ENCODE assay signal across 10 cellular contexts in genomic region chr6:119533603-119534279, GRCh38.
A peak's percentile ranks its signal among the peaks of the same experiment; 100 is the strongest.
DNase-seq lines count a peak whose midpoint lies in the region; ATAC-seq and TF ChIP-seq lines count a peak whose summit lies in the region.
"Had no signal": no experiment of that assay in that cellular context is flagged by ENCODE, and none has a peak within 500 bp of the region (broad histone marks: within the 10 kb centered on the region; RNA-seq: fewer than 3 reads in every experiment).

No MANE protein-coding gene starts in this region.

- WGBS in tibial nerve, 2 donors: 39 to 55% methylated on average over 5 of the region's 5 CpGs

- TF ChIP-seq POLR2A in tibial nerve (IDR thresholded peaks at IDR 0.05): no peak

- TF ChIP-seq EP300 in tibial nerve (IDR thresholded peaks at IDR 0.05): no peak

- peak overlapping the region in 1 of 4 donors; percentile 5 for H3K27ac ChIP-seq in tibial nerve
- H3K27ac ChIP-seq: heart left ventricle had no signal

- peaks cover 0 to 12% (median 1%) of the 10 kb centered on the region in 4 donors for H3K4me1 ChIP-seq in tibial nerve

- peak; percentile 6 for DNase-seq in activated CD4-positive, alpha-beta T cell treated with anti-CD3 and anti-CD28 coated beads for 36 hours
- DNase-seq in activated CD4-positive, alpha-beta T cell treated with anti-CD3 and anti-CD28 coated beads for 1 hour: no peak
- DNase-seq in activated B cell treated with CpG ODN at 0.5 μM for 24 hours (no peak), skeletal muscle cell (ENCODE audit: low read depth) (peak; percentile 38), tibial nerve (ENCODE audit: low spot score in 2 of 2) (no peak), NCI-H1436 (lab: John Stamatoyannopoulos, UW) (no peak)
- DNase-seq: heart left ventricle had no signal

- H3K4me1 Mint-ChIP-seq in activated CD4-positive, alpha-beta T cell treated with anti-CD3 and anti-CD28 coated beads for 36 hours: peaks cover 12% of the 10 kb centered on the region
- peaks cover 20% of the 10 kb centered on the region for H3K4me1 Mint-ChIP-seq in activated B cell treated with CpG ODN at 0.5 μM for 24 hours

- TF ChIP-seq CTCF in activated B cell treated with CpG ODN at 0.5 μM for 24 hours (IDR thresholded peaks at IDR 0.05) (no peak), tibial nerve (IDR thresholded peaks at IDR 0.05) (no peak)

- H3K4me3 ChIP-seq in skeletal muscle cell (ENCODE audit: low read depth, low read length): no peak overlapping the region
- H3K4me3 ChIP-seq in tibial nerve: no peak overlapping the region
- H3K4me3 ChIP-seq: heart left ventricle had no signal

- no peaks in the 10 kb centered on the region for H3K9me3 Mint-ChIP-seq in activated CD4-positive, alpha-beta T cell treated with anti-CD3 and anti-CD28 coated beads for 36 hours (ENCODE audit: low read depth)
- no peaks in the 10 kb centered on the region for H3K9me3 Mint-ChIP-seq in activated B cell treated with CpG ODN at 0.5 μM for 24 hours

- peak; percentile 95 for ATAC-seq in activated CD4-positive, alpha-beta T cell treated with anti-CD3 and anti-CD28 coated beads for 36 hours
- ATAC-seq in HG02840 (IDR thresholded peaks at IDR 0.05; ENCODE audit: low FRiP score, unreplicated experiment) (peak; percentile 66), activated B cell treated with CpG ODN at 0.5 μM for 24 hours (ENCODE audit: low read depth) (peak; percentile 84), GM19397 (IDR thresholded peaks at IDR 0.05; ENCODE audit: unreplicated experiment) (no peak)

- CTCF ChIA-PET in activated CD4-positive, alpha-beta T cell treated with anti-CD3 and anti-CD28 coated beads for 36 hours (lab: Charles Lee): interaction anchor here (1.0 to 1.2 kb wide), 2 partner anchors 29 to 182 kb away, joined by 3 to 4 read pairs; no protein-coding TSS in a partner anchor
- CTCF ChIA-PET in activated B cell treated with CpG ODN at 0.5 μM for 24 hours (lab: Charles Lee): no interaction called here

- intact Hi-C loops in activated CD4-positive, alpha-beta T cell treated with anti-CD3 and anti-CD28 coated beads for 36 hours (cut with DNase I, micrococcal nuclease): loop anchor here (1.0 to 2.0 kb wide), 3 partner anchors 183 to 385 kb away; no protein-coding TSS in a partner anchor
- intact Hi-C loops in activated B cell treated with CpG ODN at 0.5 μM for 24 hours (cut with micrococcal nuclease): loop anchor here (2.0 kb wide), 2 partner anchors 139 to 185 kb away; partner anchors contain the start of gene MAN1A1

- POLR2A ChIA-PET in activated CD4-positive, alpha-beta T cell treated with anti-CD3 and anti-CD28 coated beads for 36 hours (lab: Charles Lee): no interaction called here
- POLR2A ChIA-PET in activated B cell treated with CpG ODN at 0.5 μM for 24 hours (lab: Charles Lee): no interaction called here

- H3K36me3 Mint-ChIP-seq in activated CD4-positive, alpha-beta T cell treated with anti-CD3 and anti-CD28 coated beads for 36 hours (ENCODE audit: low read depth): no peaks in the 10 kb centered on the region
- no peaks in the 10 kb centered on the region for H3K36me3 Mint-ChIP-seq in activated B cell treated with CpG ODN at 0.5 μM for 24 hours (ENCODE audit: low read depth)
- H3K36me3 Mint-ChIP-seq: CD4-positive, CD25-positive, alpha-beta regulatory T cell had no signal

- H3K27me3 Mint-ChIP-seq in activated CD4-positive, alpha-beta T cell treated with anti-CD3 and anti-CD28 coated beads for 36 hours: peaks cover 8% of the 10 kb centered on the region
- no peaks in the 10 kb centered on the region for H3K27me3 Mint-ChIP-seq in activated B cell treated with CpG ODN at 0.5 μM for 24 hours

- H3K36me3 ChIP-seq in tibial nerve: no peaks in the 10 kb centered on the region
- H3K36me3 ChIP-seq: heart left ventricle had no signal

- no peaks in the 10 kb centered on the region for H3K9me3 ChIP-seq in tibial nerve
- H3K9me3 ChIP-seq: heart left ventricle had no signal

- no peaks in the 10 kb centered on the region for H3K27me3 ChIP-seq in tibial nerve
- H3K27me3 ChIP-seq: heart left ventricle had no signal

- H3K27ac Mint-ChIP-seq in activated CD4-positive, alpha-beta T cell treated with anti-CD3 and anti-CD28 coated beads for 36 hours: no peak overlapping the region
- peak overlapping the region; percentile 76 for H3K27ac Mint-ChIP-seq in activated B cell treated with CpG ODN at 0.5 μM for 24 hours
- H3K27ac Mint-ChIP-seq: CD4-positive, CD25-positive, alpha-beta regulatory T cell had no signal

- H3K4me3 Mint-ChIP-seq in activated CD4-positive, alpha-beta T cell treated with anti-CD3 and anti-CD28 coated beads for 36 hours: no peak overlapping the region
- H3K4me3 Mint-ChIP-seq in activated B cell treated with CpG ODN at 0.5 μM for 24 hours: peak overlapping the region; percentile 30
- H3K4me3 Mint-ChIP-seq: CD4-positive, CD25-positive, alpha-beta regulatory T cell had no signal

Comparison
In these comparisons a context has a peak if more than half of its experiments do, and no peak if none do; other contexts are left out.
1. DNase-seq: peak in activated CD4-positive, alpha-beta T cell treated with anti-CD3 and anti-CD28 coated beads for 36 hours (single experiment) and skeletal muscle cell (single experiment); none in activated CD4-positive, alpha-beta T cell treated with anti-CD3 and anti-CD28 coated beads for 1 hour (single experiment), activated B cell treated with CpG ODN at 0.5 μM for 24 hours (single experiment), tibial nerve (0 of 2) and NCI-H1436 (single experiment).